In the genomic region with DNA sequence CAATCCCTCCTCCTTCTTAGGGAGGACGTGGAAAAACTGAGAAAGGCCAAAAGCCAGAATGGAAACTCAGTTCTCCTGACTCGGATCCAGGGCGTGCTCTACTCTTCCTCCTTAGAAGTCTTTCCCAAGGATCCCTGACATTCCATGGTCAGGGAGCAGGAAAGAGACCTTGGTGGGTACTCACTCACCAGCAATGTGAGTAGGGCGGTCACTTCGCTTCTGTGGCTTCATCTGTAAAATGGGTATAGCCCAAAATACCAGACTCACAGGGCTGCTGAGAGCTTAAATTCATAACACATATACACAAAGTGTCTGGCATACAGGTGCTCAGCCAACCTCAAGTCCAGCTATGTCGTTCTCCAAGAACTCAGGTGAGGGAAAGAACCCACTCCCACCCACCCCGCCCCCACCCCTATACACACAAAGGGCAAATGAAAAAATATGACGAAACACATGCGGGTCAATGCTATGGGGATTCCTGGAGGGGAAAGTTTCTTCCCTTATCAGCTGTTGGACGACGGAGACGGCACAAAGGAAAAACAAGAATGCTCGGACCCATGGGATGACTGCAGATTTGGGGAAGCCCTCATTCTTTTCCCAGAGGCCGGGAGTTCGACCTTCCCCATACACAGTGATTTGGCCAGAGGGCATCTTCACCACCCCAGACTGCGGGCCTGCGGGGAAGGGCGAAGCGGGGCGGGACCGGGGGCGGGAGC, we compare ENCODE assay signal across 8 cellular contexts. TPM values are rescaled to one million over a fixed set of nuclear protein-coding genes. Genes with fewer than 3 reads are reported as not detected.
A peak's percentile ranks its signal among the peaks of the same experiment; 100 is the strongest.
DNase-seq lines count a peak whose midpoint lies in the region; ATAC-seq and TF ChIP-seq lines count a peak whose summit lies in the region.

No MANE protein-coding gene starts in this region.

- H3K27me3 Mint-ChIP-seq in stimulated activated naive CD8-positive, alpha-beta T cell treated with anti-CD3 and anti-CD28 coated beads, Interleukin-15, Interleukin-2, amounts not matched to agents 100 ng/mL and 50 ng/mL, for 24 hours, result no peaks in the 10 kb centered on the region
- H3K27me3 Mint-ChIP-seq in mesothelial cell of epicardium (ENCODE audit: low read depth), result no peaks in the 10 kb centered on the region

- no peaks in the 10 kb centered on the region for H3K36me3 ChIP-seq in brain microvascular endothelial cell (replicated peaks)

- no peaks in the 10 kb centered on the region for H3K9me3 Mint-ChIP-seq in stimulated activated naive CD8-positive, alpha-beta T cell treated with anti-CD3 and anti-CD28 coated beads, Interleukin-15, Interleukin-2, amounts not matched to agents 100 ng/mL and 50 ng/mL, for 24 hours
- H3K9me3 Mint-ChIP-seq in mesothelial cell of epicardium, result no peaks in the 10 kb centered on the region

- H3K27ac Mint-ChIP-seq in stimulated activated naive CD8-positive, alpha-beta T cell treated with anti-CD3 and anti-CD28 coated beads, Interleukin-15, Interleukin-2, amounts not matched to agents 100 ng/mL and 50 ng/mL, for 24 hours, result peak overlapping the region; percentile 55
- no peak overlapping the region for H3K27ac Mint-ChIP-seq in mesothelial cell of epicardium

- peak overlapping the region; percentile 40 for H3K4me3 ChIP-seq in brain microvascular endothelial cell (ENCODE audit: low read depth, low read length)

- peaks cover 12% of the 10 kb centered on the region for H3K4me1 Mint-ChIP-seq in stimulated activated naive CD8-positive, alpha-beta T cell treated with anti-CD3 and anti-CD28 coated beads, Interleukin-15, Interleukin-2, amounts not matched to agents 100 ng/mL and 50 ng/mL, for 24 hours (ENCODE audit: low read depth)
- H3K4me1 Mint-ChIP-seq in mesothelial cell of epicardium, result peaks cover 6% of the 10 kb centered on the region

- peaks cover 4% of the 10 kb centered on the region for H3K36me3 Mint-ChIP-seq in stimulated activated naive CD8-positive, alpha-beta T cell treated with anti-CD3 and anti-CD28 coated beads, Interleukin-15, Interleukin-2, amounts not matched to agents 100 ng/mL and 50 ng/mL, for 24 hours (ENCODE audit: low read depth)
- H3K36me3 Mint-ChIP-seq in mesothelial cell of epicardium, result no peaks in the 10 kb centered on the region

- in situ Hi-C loops in brain microvascular endothelial cell (cut with HindIII; ENCODE audit: low pct_ligation_motif_present, low sequenced_read_pairs), result no loop called here

- H3K4me3 Mint-ChIP-seq in stimulated activated naive CD8-positive, alpha-beta T cell treated with anti-CD3 and anti-CD28 coated beads, Interleukin-15, Interleukin-2, amounts not matched to agents 100 ng/mL and 50 ng/mL, for 24 hours, result peak overlapping the region; percentile 68
- H3K4me3 Mint-ChIP-seq in mesothelial cell of epicardium, result peak overlapping the region; percentile 75

- no peak for DNase-seq in stimulated activated naive CD8-positive, alpha-beta T cell treated with anti-CD3 and anti-CD28 coated beads, Interleukin-15, Interleukin-2, amounts not matched to agents 100 U/mL and 50 U/mL, for 24 hours
- DNase-seq in brain microvascular endothelial cell (no peak), mesothelial cell of epicardium (ENCODE audit: low spot score in 2 of 2, unreplicated experiment in 2 of 2) (no peak), SK-N-DZ (ENCODE audit: low spot score) (no peak), GM19238 (ENCODE audit: insufficient read length, low spot score) (no peak)

- no peaks in the 10 kb centered on the region for H3K27me3 ChIP-seq in brain microvascular endothelial cell (replicated peaks)

- no peak for ATAC-seq in stimulated activated naive CD8-positive, alpha-beta T cell treated with anti-CD3 and anti-CD28 coated beads, Interleukin-15, Interleukin-2, amounts not matched to agents 100 U/mL and 50 U/mL, for 24 hours
- ATAC-seq in HG03135 (IDR thresholded peaks at IDR 0.05; ENCODE audit: unreplicated experiment) (no peak), HG03095 (IDR thresholded peaks at IDR 0.05; ENCODE audit: unreplicated experiment) (no peak)

- no peak overlapping the region for H3K27ac ChIP-seq in brain microvascular endothelial cell

- TF ChIP-seq CTCF in brain microvascular endothelial cell (IDR thresholded peaks at IDR 0.05; ENCODE audit: low read depth, low read length, missing control alignments) (no peak), mesothelial cell of epicardium (IDR thresholded peaks at IDR 0.05; ENCODE audit: unreplicated experiment) (no peak)

RNA-seq across cellular contexts. Expression of a gene that starts 0.5 kb away (rescaled TPM):
- total RNA-seq in mesothelial cell of epicardium, result 34.9 to 42.2 TPM (median 41.0 TPM) in 3 replicates
- polyA plus RNA-seq in SK-N-DZ (2014; cell fraction: cytosol; rRNA removed), result 33.0 and 37.2 TPM in 2 replicates
- polyA plus RNA-seq in SK-N-DZ (2014; cell fraction: nucleus; rRNA removed), result 59.0 and 63.0 TPM in 2 replicates

RNA-seq across cellular contexts. Expression of a gene that starts 31.5 kb away (rescaled TPM):
- 55.8 to 61.5 TPM (median 60.8 TPM) in 3 replicates for total RNA-seq in mesothelial cell of epicardium
- 391 and 411 TPM in 2 replicates for polyA plus RNA-seq in SK-N-DZ (2014; cell fraction: cytosol; rRNA removed)
- 297 and 335 TPM in 2 replicates for polyA plus RNA-seq in SK-N-DZ (2014; cell fraction: nucleus; rRNA removed)

RNA-seq across cellular contexts. Expression of a gene that starts 31.8 kb away (rescaled TPM):
- total RNA-seq in mesothelial cell of epicardium, result 21.3 to 22.6 TPM (median 21.4 TPM) in 3 replicates
- 31.8 and 33.6 TPM in 2 replicates for polyA plus RNA-seq in SK-N-DZ (2014; cell fraction: cytosol; rRNA removed)
- 18.0 and 22.7 TPM in 2 replicates for polyA plus RNA-seq in SK-N-DZ (2014; cell fraction: nucleus; rRNA removed)

RNA-seq across cellular contexts. Expression of a gene that starts 58.4 kb away (rescaled TPM):
- 0.18 to 0.47 TPM in 2 of 3 replicates, not detected in the other for total RNA-seq in mesothelial cell of epicardium
- polyA plus RNA-seq in SK-N-DZ (2014; cell fraction: cytosol; rRNA removed), result not detected in 2 replicates
- not detected in 2 replicates for polyA plus RNA-seq in SK-N-DZ (2014; cell fraction: nucleus; rRNA removed)
